Comparison of ENCODE assay signal across 26 cellular contexts in genomic region chr6:492816-493414, GRCh38.
DNase-seq lines count a peak whose midpoint lies in the region; ATAC-seq and TF ChIP-seq lines count a peak whose summit lies in the region.
"Had no signal": no experiment of that assay in that cellular context is flagged by ENCODE, and none has a peak within 500 bp of the region (broad histone marks: within the 10 kb centered on the region; RNA-seq: fewer than 3 reads in every experiment).

No MANE protein-coding gene starts in this region.

- H3K36me3 ChIP-seq in CD4-positive, CD25-positive, alpha-beta regulatory T cell (ENCODE audit: control insufficient read depth, insufficient read depth, low read length): peaks cover 14% of the 10 kb centered on the region
- H3K36me3 ChIP-seq in effector memory CD4-positive, alpha-beta T cell (ENCODE audit: control insufficient read depth, insufficient read depth, low read length): no peaks in the 10 kb centered on the region
- peaks cover 0 to 47% of the 10 kb centered on the region in 2 donors for H3K36me3 ChIP-seq in gastrocnemius medialis
- H3K36me3 ChIP-seq: SJCRH30, uterus had no signal

- intact Hi-C loops in gastrocnemius medialis (cut with DNase I; ENCODE audit: low total_unique reads): no loop called here

- H3K27ac Mint-ChIP-seq in T-helper 2 cell treated with Interferon-gamma antibody and Interleukin-4, amounts not matched to agents 5 μg/mL and 100 μg/mL, for 36 hours: peak overlapping the region; percentile 99
- peak overlapping the region; percentile 77 to 94 (median 93) for H3K27ac Mint-ChIP-seq in CD4-positive, CD25-positive, alpha-beta regulatory T cell
- peak overlapping the region; percentile 93 for H3K27ac Mint-ChIP-seq in activated CD4-positive, alpha-beta memory T cell treated with anti-CD3 and anti-CD28 coated beads, Interleukin-2, amount 10 ng/mL, durations not matched to agents 7 days and 5 days
- H3K27ac Mint-ChIP-seq: CD14-positive monocyte had no signal

- POLR2A ChIA-PET in activated CD4-positive, alpha-beta memory T cell treated with anti-CD3 and anti-CD28 coated beads, Interleukin-2, amount 10 ng/mL, durations not matched to agents 7 days and 5 days (lab: Charles Lee): interaction anchor here (0.7 to 5.9 kb wide), 22 partner anchors 9 to 200 kb away, joined by 3 to 50 read pairs (median 3); partner anchors contain the start of genes EXOC2 and IRF4

- in situ Hi-C loops in gastrocnemius medialis (cut with MboI; ENCODE audit: low sequenced_read_pairs in 4 of 4): no loop called here

- H3K4me3 Mint-ChIP-seq in T-helper 2 cell treated with Interferon-gamma antibody and Interleukin-4, amounts not matched to agents 5 μg/mL and 100 μg/mL, for 36 hours: peak overlapping the region; percentile 77
- H3K4me3 Mint-ChIP-seq in CD4-positive, CD25-positive, alpha-beta regulatory T cell: peak overlapping the region; percentile 32 to 66 (median 53)
- peak overlapping the region; percentile 43 for H3K4me3 Mint-ChIP-seq in activated CD4-positive, alpha-beta memory T cell treated with anti-CD3 and anti-CD28 coated beads, Interleukin-2, amount 10 ng/mL, durations not matched to agents 7 days and 5 days
- H3K4me3 Mint-ChIP-seq: CD14-positive monocyte, neural crest cell had no signal

- no peaks in the 10 kb centered on the region for H3K27me3 Mint-ChIP-seq in T-helper 2 cell treated with Interferon-gamma antibody and Interleukin-4, amounts not matched to agents 5 μg/mL and 100 μg/mL, for 36 hours (ENCODE audit: low read depth)
- no peaks in the 10 kb centered on the region for H3K27me3 Mint-ChIP-seq in CD4-positive, CD25-positive, alpha-beta regulatory T cell
- H3K27me3 Mint-ChIP-seq in activated CD4-positive, alpha-beta memory T cell treated with anti-CD3 and anti-CD28 coated beads, Interleukin-2, amount 10 ng/mL, durations not matched to agents 7 days and 5 days: no peaks in the 10 kb centered on the region

- peak overlapping the region; percentile 39 for H3K4me3 ChIP-seq in CD4-positive, CD25-positive, alpha-beta regulatory T cell (ENCODE audit: low read depth, low read length)
- H3K4me3 ChIP-seq in effector memory CD4-positive, alpha-beta T cell (ENCODE audit: insufficient read depth, low read depth, low read length, poor library complexity, severe bottlenecking): no peak overlapping the region
- H3K4me3 ChIP-seq in gastrocnemius medialis: no peak overlapping the region
- H3K4me3 ChIP-seq: esophagus muscularis mucosa, heart right ventricle, lower lobe of right lung, mucosa of descending colon, SJCRH30, spleen, uterus had no signal

- peaks cover 64% of the 10 kb centered on the region for H3K4me1 ChIP-seq in CD4-positive, CD25-positive, alpha-beta regulatory T cell (ENCODE audit: control insufficient read depth, insufficient read depth, low read length, poor library complexity, severe bottlenecking)
- peaks cover 44% of the 10 kb centered on the region for H3K4me1 ChIP-seq in effector memory CD4-positive, alpha-beta T cell (ENCODE audit: control insufficient read depth, insufficient read depth, low read length, poor library complexity, severe bottlenecking)
- H3K4me1 ChIP-seq in gastrocnemius medialis: no peaks in the 10 kb centered on the region
- H3K4me1 ChIP-seq: esophagus muscularis mucosa, foreskin keratinocyte, heart right ventricle, lower lobe of right lung, SJCRH30, uterus had no signal

- peak overlapping the region; percentile 66 for H3K27ac ChIP-seq in CD4-positive, CD25-positive, alpha-beta regulatory T cell (ENCODE audit: insufficient read depth, low read length, poor library complexity, severe bottlenecking)
- peak overlapping the region; percentile 16 for H3K27ac ChIP-seq in effector memory CD4-positive, alpha-beta T cell (ENCODE audit: insufficient read depth, low read length, poor library complexity, severe bottlenecking)
- no peak overlapping the region for H3K27ac ChIP-seq in gastrocnemius medialis
- H3K27ac ChIP-seq: esophagus muscularis mucosa, foreskin keratinocyte, heart right ventricle, HL-60, lower lobe of right lung, SJCRH30, uterus had no signal

- ATAC-seq in CD4-positive, CD25-positive, alpha-beta regulatory T cell (ENCODE audit: low read depth in 2 of 2): peak; percentile 31 to 35
- no peak for ATAC-seq in gastrocnemius medialis
- no peak for ATAC-seq in HG03045 (IDR thresholded peaks at IDR 0.05; ENCODE audit: unreplicated experiment)
- ATAC-seq: foreskin keratinocyte, heart right ventricle, lower lobe of right lung, mucosa of descending colon, right cardiac atrium had no signal

- H3K27me3 ChIP-seq in CD4-positive, CD25-positive, alpha-beta regulatory T cell (ENCODE audit: control insufficient read depth, insufficient read depth, low read length): no peaks in the 10 kb centered on the region
- no peaks in the 10 kb centered on the region for H3K27me3 ChIP-seq in effector memory CD4-positive, alpha-beta T cell (replicated peaks; ENCODE audit: control insufficient read depth, insufficient read depth, low read length, poor library complexity, severe bottlenecking)
- no peaks in the 10 kb centered on the region for H3K27me3 ChIP-seq in gastrocnemius medialis
- H3K27me3 ChIP-seq: esophagus muscularis mucosa, foreskin keratinocyte, heart right ventricle, SJCRH30, spleen, uterus had no signal

- TF ChIP-seq POLR2A in gastrocnemius medialis (IDR thresholded peaks at IDR 0.05): no peak

- no peaks in the 10 kb centered on the region for H3K9me3 ChIP-seq in CD4-positive, CD25-positive, alpha-beta regulatory T cell (ENCODE audit: control insufficient read depth in 2 of 2, low read length in 2 of 2)
- H3K9me3 ChIP-seq in effector memory CD4-positive, alpha-beta T cell (ENCODE audit: control insufficient read depth, low read length): no peaks in the 10 kb centered on the region
- no peaks in the 10 kb centered on the region for H3K9me3 ChIP-seq in gastrocnemius medialis
- H3K9me3 ChIP-seq: esophagus muscularis mucosa, heart right ventricle, lower lobe of right lung, mucosa of descending colon, SJCRH30, spleen, uterus had no signal

- no peak for DNase-seq in T-helper 2 cell treated with Interferon-gamma antibody and Interleukin-4, amounts not matched to agents 5 μg/mL and 100 μg/mL, for 36 hours (ENCODE audit: low spot score)
- DNase-seq in T-helper 2 cell: no peak
- peak in 1 of 3 donors; percentile 52 for DNase-seq in CD4-positive, CD25-positive, alpha-beta regulatory T cell
- DNase-seq in activated CD4-positive, alpha-beta memory T cell treated with anti-CD3 and anti-CD28 coated beads, Interleukin-2, amount 10 ng/mL, durations not matched to agents 7 days and 5 days: no peak
- no peak for DNase-seq in effector memory CD4-positive, alpha-beta T cell
- DNase-seq in gastrocnemius medialis: no peak
- no peak for DNase-seq in SIG-M5 (lab: John Stamatoyannopoulos, UW)
- DNase-seq: 8988T; activated CD4-positive, CD25-positive, alpha-beta regulatory T cell treated with anti-CD3 and anti-CD28 coated beads, Interleukin-2, amount 50 U/mL, for 72 hours; caudate nucleus; foreskin keratinocyte; heart right ventricle; kidney glomerular epithelial cell; lower lobe of right lung; mucosa of descending colon; NCI-H1417 treated with DMSO at 0.1 percent for 48 hours; NCI-H345; right cardiac atrium; SJCRH30; spleen; uterus had no signal

- no peak for TF ChIP-seq CTCF in gastrocnemius medialis (IDR thresholded peaks at IDR 0.05 in 4 of 5, conservative IDR thresholded peaks at IDR 0.05 in 1 of 5)

- CTCF ChIA-PET in activated CD4-positive, alpha-beta memory T cell treated with anti-CD3 and anti-CD28 coated beads, Interleukin-2, amount 10 ng/mL, durations not matched to agents 7 days and 5 days (lab: Charles Lee): interaction anchor here (0.7 to 1.6 kb wide), 5 partner anchors 10 to 101 kb away, joined by 3 to 7 read pairs (median 4); partner anchors contain the start of gene IRF4

- H3K4me1 Mint-ChIP-seq in T-helper 2 cell treated with Interferon-gamma antibody and Interleukin-4, amounts not matched to agents 5 μg/mL and 100 μg/mL, for 36 hours (ENCODE audit: low read depth): peaks cover 86% of the 10 kb centered on the region
- H3K4me1 Mint-ChIP-seq in CD4-positive, CD25-positive, alpha-beta regulatory T cell: peaks cover 59 to 85% (median 70%) of the 10 kb centered on the region in 4 donors
- peaks cover 90% of the 10 kb centered on the region for H3K4me1 Mint-ChIP-seq in activated CD4-positive, alpha-beta memory T cell treated with anti-CD3 and anti-CD28 coated beads, Interleukin-2, amount 10 ng/mL, durations not matched to agents 7 days and 5 days
- H3K4me1 Mint-ChIP-seq: CD14-positive monocyte, neural crest cell had no signal

- peaks cover 6% of the 10 kb centered on the region for H3K9me3 Mint-ChIP-seq in T-helper 2 cell treated with Interferon-gamma antibody and Interleukin-4, amounts not matched to agents 5 μg/mL and 100 μg/mL, for 36 hours
- H3K9me3 Mint-ChIP-seq in CD4-positive, CD25-positive, alpha-beta regulatory T cell: no peaks in the 10 kb centered on the region
- peaks cover 4% of the 10 kb centered on the region for H3K9me3 Mint-ChIP-seq in activated CD4-positive, alpha-beta memory T cell treated with anti-CD3 and anti-CD28 coated beads, Interleukin-2, amount 10 ng/mL, durations not matched to agents 7 days and 5 days
- H3K9me3 Mint-ChIP-seq: CD14-positive monocyte had no signal

- H3K36me3 Mint-ChIP-seq in T-helper 2 cell treated with Interferon-gamma antibody and Interleukin-4, amounts not matched to agents 5 μg/mL and 100 μg/mL, for 36 hours (ENCODE audit: low read depth): peaks cover 38% of the 10 kb centered on the region
- H3K36me3 Mint-ChIP-seq in CD4-positive, CD25-positive, alpha-beta regulatory T cell: peaks cover 17% of the 10 kb centered on the region
- H3K36me3 Mint-ChIP-seq in activated CD4-positive, alpha-beta memory T cell treated with anti-CD3 and anti-CD28 coated beads, Interleukin-2, amount 10 ng/mL, durations not matched to agents 7 days and 5 days (ENCODE audit: low read depth): peaks cover 38% of the 10 kb centered on the region

Comparison
In these comparisons a context has a peak if more than half of its experiments do, and no peak if none do; other contexts are left out.
1. ATAC-seq: peak in CD4-positive, CD25-positive, alpha-beta regulatory T cell (2 of 2); none in gastrocnemius medialis (0 of 2) and HG03045 (single experiment).
2. H3K27ac ChIP-seq: peak in CD4-positive, CD25-positive, alpha-beta regulatory T cell (single experiment) and effector memory CD4-positive, alpha-beta T cell (single experiment); none in gastrocnemius medialis (0 of 4).
3. Peak in every context shown above with its lines, with median percentiles within 50 percentile points of each other: H3K27ac Mint-ChIP-seq and H3K4me3 Mint-ChIP-seq.